In genomic region chr10:100020883-100021248, GRCh38 we compare ENCODE assay signal across 2 cellular contexts.
A peak's percentile ranks its signal among the peaks of the same experiment; 100 is the strongest.
TF ChIP-seq lines count a peak whose summit lies in the region.

No MANE protein-coding gene starts in this region.

TF ChIP-seq in GM23338, 12 proteins besides CTCF, POLR2A, EP300 and RAD21 (continued from another document):
- no peak for TF ChIP-seq EZH2 (IDR thresholded peaks at IDR 0.05; ENCODE audit: low read depth, unreplicated experiment)
- TF ChIP-seq REST (IDR thresholded peaks at IDR 0.05; ENCODE audit: unreplicated experiment), result no peak
- TF ChIP-seq JUNB (IDR thresholded peaks at IDR 0.05; ENCODE audit: unreplicated experiment), result no peak
- no peak for TF ChIP-seq NANOG (IDR thresholded peaks at IDR 0.05; ENCODE audit: borderline replicate concordance)
- TF ChIP-seq EZH2phosphoT487 (IDR thresholded peaks at IDR 0.05; ENCODE audit: unreplicated experiment), result no peak
- no peak for TF ChIP-seq ETS1 (IDR thresholded peaks at IDR 0.05)
- no peak for TF ChIP-seq STAT1 (IDR thresholded peaks at IDR 0.05; ENCODE audit: unreplicated experiment)
- TF ChIP-seq ZNF462 (CRISPR knock-in tag; IDR thresholded peaks at IDR 0.05), result no peak
- TF ChIP-seq ZNF331 (CRISPR knock-in tag; IDR thresholded peaks at IDR 0.05; ENCODE audit: low read depth), result no peak
TF ChIP-seq in GM23338: peak in this region for 0.

TF ChIP-seq in GM12878, 131 proteins besides CTCF, POLR2A, EP300 and RAD21:
- TF ChIP-seq KDM1A (IDR thresholded peaks at IDR 0.05; ENCODE audit: borderline replicate concordance), result no peak
- TF ChIP-seq NBN (IDR thresholded peaks at IDR 0.05), result no peak
- 0 out of 2 replicates have a peak, but pooled peaks have one; percentile 2 for TF ChIP-seq MTA2 (IDR thresholded peaks at IDR 0.05; ENCODE audit: low read depth)
- TF ChIP-seq GABPA (IDR thresholded peaks at IDR 0.05; ENCODE audit: low read depth), result no peak
- TF ChIP-seq CEBPZ (IDR thresholded peaks at IDR 0.05; ENCODE audit: low read depth, low read length), result no peak
- TF ChIP-seq ZNF217 (IDR thresholded peaks at IDR 0.05), result no peak
- no peak for TF ChIP-seq PAX5 (IDR thresholded peaks at IDR 0.05; ENCODE audit: borderline replicate concordance, low read depth, low read length)
- peak; percentile 43; the same call in 1 of the 2 replicates for TF ChIP-seq IKZF1 (conservative IDR thresholded peaks at IDR 0.05)
- TF ChIP-seq MYB (IDR thresholded peaks at IDR 0.05; ENCODE audit: borderline replicate concordance, low read depth, low read length), result no peak
- no peak for TF ChIP-seq ZNF622 (IDR thresholded peaks at IDR 0.05)
- no peak for TF ChIP-seq NFXL1 (IDR thresholded peaks at IDR 0.05; ENCODE audit: borderline replicate concordance)
- no peak for TF ChIP-seq RAD51 (IDR thresholded peaks at IDR 0.05)
- TF ChIP-seq BMI1 (IDR thresholded peaks at IDR 0.05; ENCODE audit: borderline replicate concordance), result no peak
- TF ChIP-seq BHLHE40 (IDR thresholded peaks at IDR 0.05; ENCODE audit: borderline replicate concordance in 1 of 2, low read depth in 2 of 2, low read length in 1 of 2), result 0 out of 4 replicates have a peak, but pooled peaks of 1 of the 2 experiments have one; percentile 1
- TF ChIP-seq POLR2AphosphoS5 (IDR thresholded peaks at IDR 0.05; ENCODE audit: low read length), result peak; percentile 7; the same call in 1 of the 2 replicates
